8 cellular contexts compared by ENCODE assay signal in genomic region chr11:59615132-59615636, GRCh38.
DNase-seq lines count a peak whose midpoint lies in the region; ATAC-seq, FAIRE-seq and TF ChIP-seq lines count a peak whose summit lies in the region.

No MANE protein-coding gene starts in this region.

- H3K27ac ChIP-seq in subcutaneous abdominal adipose tissue (ENCODE audit: low read depth, low read length): peak overlapping the region; percentile 99

- H3K4me1 ChIP-seq in neuron (ENCODE audit: insufficient read depth, low read length) (peaks cover 27% of the 10 kb centered on the region), subcutaneous abdominal adipose tissue (ENCODE audit: control insufficient read depth in 5 of 5, insufficient read depth in 5 of 5, low read length in 5 of 5) (peaks cover 9 to 47% (median 44%) of the 10 kb centered on the region in 5 donors)

- peak overlapping the region; percentile 89 for H3K4me3 ChIP-seq in fibroblast of pulmonary artery (replicated peaks; ENCODE audit: low read depth, low read length)
- H3K4me3 ChIP-seq in neuron (ENCODE audit: low read length): peak overlapping the region; percentile 95
- peak overlapping the region; percentile 84 to 97 (median 91) for H3K4me3 ChIP-seq in subcutaneous abdominal adipose tissue (ENCODE audit: low read depth in 1 of 5, low read length in 5 of 5)

- DNase-seq in GM18507 (ENCODE audit: extremely low spot score, insufficient read length, low read depth): peak; percentile 12
- DNase-seq in NCI-H526 treated with DMSO at 0.1 percent for 48 hours (lab: John Stamatoyannopoulos, UW): peak; percentile 31
- peak; percentile 59 to 70 for DNase-seq in activated T-cell treated with anti-CD3 and anti-CD28 coated beads, Interleukin-2, amount 50 U/mL, for 48 hours
- DNase-seq in fibroblast of pulmonary artery (ENCODE audit: low read depth): no peak

- H3K9me3 ChIP-seq in neuron (ENCODE audit: low read length) (no peaks in the 10 kb centered on the region), subcutaneous abdominal adipose tissue (ENCODE audit: control insufficient read depth in 5 of 5, low read length in 5 of 5) (no peaks in the 10 kb centered on the region)

- H3K9ac ChIP-seq in subcutaneous abdominal adipose tissue (ENCODE audit: low read length in 5 of 5): peak overlapping the region; percentile 43 to 95 (median 93)

- FAIRE-seq in GM18507 (lab: Jason Lieb, UNC): no peak

- H3K36me3 ChIP-seq in neuron (ENCODE audit: insufficient read depth, low read length): peaks cover 4% of the 10 kb centered on the region
- H3K36me3 ChIP-seq in subcutaneous abdominal adipose tissue (ENCODE audit: control insufficient read depth in 5 of 5, insufficient read depth in 5 of 5, low read length in 5 of 5): peaks cover 0 to 3% (median 2%) of the 10 kb centered on the region in 5 donors

- H3K27me3 ChIP-seq in neuron (ENCODE audit: insufficient read depth, low read length): no peaks in the 10 kb centered on the region
- H3K27me3 ChIP-seq in subcutaneous abdominal adipose tissue (ENCODE audit: control insufficient read depth in 5 of 5, insufficient read depth in 4 of 5, low read length in 5 of 5): no peaks in the 10 kb centered on the region

- TF ChIP-seq CTCF in fibroblast of pulmonary artery (IDR thresholded peaks at IDR 0.05; ENCODE audit: low read length, missing control alignments): no peak

- peak; percentile 7 for ATAC-seq in HG02938 (IDR thresholded peaks at IDR 0.05; ENCODE audit: unreplicated experiment)
- ATAC-seq in GM18861 (IDR thresholded peaks at IDR 0.05; ENCODE audit: unreplicated experiment): no peak

- H2AFZ ChIP-seq in neuron (ENCODE audit: low read depth, low read length): no peak overlapping the region
